ENCODE assay signal across 8 cellular contexts in genomic region chr22:37735054-37735453, GRCh38. TPM values are rescaled to one million over a fixed set of nuclear protein-coding genes. Genes with fewer than 3 reads are reported as not detected.
DNase-seq lines count a peak whose midpoint lies in the region; TF ChIP-seq lines count a peak whose summit lies in the region.

No MANE protein-coding gene starts in this region.

- H3K4me1 ChIP-seq in esophagus muscularis mucosa (peaks cover 0 to 29% (median 24%) of the 10 kb centered on the region in 4 donors), mucosa of stomach (ENCODE audit: control insufficient read depth, insufficient read depth, low read length) (peaks cover 61% of the 10 kb centered on the region)

- H3K36me3 ChIP-seq in esophagus muscularis mucosa = no peaks in the 10 kb centered on the region
- no peaks in the 10 kb centered on the region for H3K36me3 ChIP-seq in mucosa of stomach (ENCODE audit: control insufficient read depth, insufficient read depth, low read length)

- TF ChIP-seq POLR2A in esophagus muscularis mucosa (IDR thresholded peaks at IDR 0.05; ENCODE audit: low read depth) = no peak

- no peak for TF ChIP-seq EP300 in esophagus muscularis mucosa (IDR thresholded peaks at IDR 0.05)

- peak; percentile 33 for TF ChIP-seq CTCF in AG10803 (conservative IDR thresholded peaks at IDR 0.05; ENCODE audit: low read length)
- TF ChIP-seq CTCF in esophagus muscularis mucosa (IDR thresholded peaks at IDR 0.05) = peak; percentile 5 to 40 (median 21)

- intact Hi-C loops in esophagus muscularis mucosa (cut with DNase I) = no loop called here

- H3K9ac ChIP-seq in mucosa of stomach (ENCODE audit: low read length) = peak overlapping the region; percentile 1

- DNase-seq in AG10803 (ENCODE audit: low read depth) = no peak
- peak; percentile 9 for DNase-seq in NCI-H146 treated with DMSO at 0.1 percent for 48 hours (lab: John Stamatoyannopoulos, UW; ENCODE audit: unreplicated experiment)
- DNase-seq in esophagus muscularis mucosa (ENCODE audit: extremely low spot score) = no peak
- DNase-seq in ureter (ENCODE audit: low spot score) = no peak
- no peak for DNase-seq in COR-L47 (lab: John Stamatoyannopoulos, UW)
- DNase-seq in NCI-H1436 (lab: John Stamatoyannopoulos, UW) = no peak
- no peak for DNase-seq in activated T-cell treated with anti-CD3 and anti-CD28 coated beads for 4 hours

- no peaks in the 10 kb centered on the region for H3K9me3 ChIP-seq in esophagus muscularis mucosa
- H3K9me3 ChIP-seq in mucosa of stomach (ENCODE audit: control insufficient read depth, low read length) = no peaks in the 10 kb centered on the region

- no peak overlapping the region for H3K4me3 ChIP-seq in AG10803 (ENCODE audit: low read length)
- H3K4me3 ChIP-seq in esophagus muscularis mucosa = no peak overlapping the region
- H3K4me3 ChIP-seq in mucosa of stomach (ENCODE audit: low read length) = no peak overlapping the region

- WGBS in esophagus muscularis mucosa = 63% methylated on average over 6 of the region's 10 CpGs

- H3K27ac ChIP-seq in esophagus muscularis mucosa (replicated peaks in 1 of 4) = peak overlapping the region in 1 of 4 donors; percentile 39

- H3K27me3 ChIP-seq in esophagus muscularis mucosa = no peaks in the 10 kb centered on the region
- no peaks in the 10 kb centered on the region for H3K27me3 ChIP-seq in mucosa of stomach (ENCODE audit: control insufficient read depth, insufficient read depth, low read length)

RNA-seq across cellular contexts. Expression of gene TRIOBP, which starts 38.2 kb away (rescaled TPM):
- total RNA-seq in esophagus muscularis mucosa = 100 to 1,000 TPM; 150 to 208 (median 182) TPM
- 108 TPM for total RNA-seq in ureter

RNA-seq across cellular contexts. Expression of gene NOL12, which starts 48.9 kb away (rescaled TPM):
- total RNA-seq in esophagus muscularis mucosa (10 to 100 TPM in 3 of 4 donors, 1 to 10 TPM in 1; 9.1 to 18.4 (median 14.5) TPM), ureter (36.8 TPM)

RNA-seq across cellular contexts. Expression of gene LGALS1, which starts 59.6 kb away (rescaled TPM):
- total RNA-seq in esophagus muscularis mucosa (1,000 to 10,000 TPM in 3 of 4 donors, 100 to 1,000 TPM in 1; 710 to 1,112 (median 1,021) TPM), ureter (396 TPM)
